1 cellular context compared by ENCODE assay signal in the genomic region with DNA sequence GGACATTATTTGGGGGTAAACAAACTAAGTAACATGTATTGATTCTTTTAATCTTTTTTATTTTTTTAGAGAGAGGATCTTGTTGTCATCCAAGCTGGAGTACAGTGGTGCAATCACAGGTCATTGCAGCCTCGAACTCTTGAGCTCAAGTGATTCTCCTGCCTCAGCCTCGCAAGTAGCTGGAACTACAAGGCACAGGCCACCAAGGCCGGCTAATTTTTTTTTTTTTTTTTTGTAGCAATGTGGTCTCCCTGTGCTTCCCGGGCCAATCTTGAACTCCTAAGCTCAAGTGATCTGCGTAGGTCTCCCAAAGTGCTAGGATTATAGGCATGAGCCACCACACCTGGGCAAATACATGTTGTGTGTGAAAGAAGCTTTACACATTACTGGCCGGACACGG.
TF ChIP-seq lines count a peak whose summit lies in the region.

No MANE protein-coding gene starts in this region.

TF ChIP-seq in GM23338, 12 proteins besides CTCF, POLR2A, EP300 and RAD21 (continued from another document):
- TF ChIP-seq ZNF462 (CRISPR knock-in tag; IDR thresholded peaks at IDR 0.05): no peak
- TF ChIP-seq NANOG (IDR thresholded peaks at IDR 0.05; ENCODE audit: borderline replicate concordance): no peak
- no peak for TF ChIP-seq ZNF114 (CRISPR knock-in tag; IDR thresholded peaks at IDR 0.05)
- TF ChIP-seq, protein P1, sequence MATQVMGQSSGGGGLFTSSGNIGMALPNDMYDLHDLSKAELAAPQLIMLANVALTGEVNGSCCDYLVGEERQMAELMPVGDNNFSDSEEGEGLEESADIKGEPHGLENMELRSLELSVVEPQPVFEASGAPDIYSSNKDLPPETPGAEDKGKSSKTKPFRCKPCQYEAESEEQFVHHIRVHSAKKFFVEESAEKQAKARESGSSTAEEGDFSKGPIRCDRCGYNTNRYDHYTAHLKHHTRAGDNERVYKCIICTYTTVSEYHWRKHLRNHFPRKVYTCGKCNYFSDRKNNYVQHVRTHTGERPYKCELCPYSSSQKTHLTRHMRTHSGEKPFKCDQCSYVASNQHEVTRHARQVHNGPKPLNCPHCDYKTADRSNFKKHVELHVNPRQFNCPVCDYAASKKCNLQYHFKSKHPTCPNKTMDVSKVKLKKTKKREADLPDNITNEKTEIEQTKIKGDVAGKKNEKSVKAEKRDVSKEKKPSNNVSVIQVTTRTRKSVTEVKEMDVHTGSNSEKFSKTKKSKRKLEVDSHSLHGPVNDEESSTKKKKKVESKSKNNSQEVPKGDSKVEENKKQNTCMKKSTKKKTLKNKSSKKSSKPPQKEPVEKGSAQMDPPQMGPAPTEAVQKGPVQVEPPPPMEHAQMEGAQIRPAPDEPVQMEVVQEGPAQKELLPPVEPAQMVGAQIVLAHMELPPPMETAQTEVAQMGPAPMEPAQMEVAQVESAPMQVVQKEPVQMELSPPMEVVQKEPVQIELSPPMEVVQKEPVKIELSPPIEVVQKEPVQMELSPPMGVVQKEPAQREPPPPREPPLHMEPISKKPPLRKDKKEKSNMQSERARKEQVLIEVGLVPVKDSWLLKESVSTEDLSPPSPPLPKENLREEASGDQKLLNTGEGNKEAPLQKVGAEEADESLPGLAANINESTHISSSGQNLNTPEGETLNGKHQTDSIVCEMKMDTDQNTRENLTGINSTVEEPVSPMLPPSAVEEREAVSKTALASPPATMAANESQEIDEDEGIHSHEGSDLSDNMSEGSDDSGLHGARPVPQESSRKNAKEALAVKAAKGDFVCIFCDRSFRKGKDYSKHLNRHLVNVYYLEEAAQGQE (IDR thresholded peaks at IDR 0.05; ENCODE audit: unreplicated experiment): no peak
- no peak for TF ChIP-seq STAT1 (IDR thresholded peaks at IDR 0.05; ENCODE audit: unreplicated experiment)
- no peak for TF ChIP-seq JUNB (IDR thresholded peaks at IDR 0.05; ENCODE audit: unreplicated experiment)
- no peak for TF ChIP-seq EZH2phosphoT487 (IDR thresholded peaks at IDR 0.05; ENCODE audit: unreplicated experiment)
- TF ChIP-seq EZH2 (IDR thresholded peaks at IDR 0.05; ENCODE audit: low read depth, unreplicated experiment): no peak
